12 cellular contexts compared by ENCODE assay signal in genomic region chr15:40420793-40421192, GRCh38. TPM values are rescaled to one million over a fixed set of nuclear protein-coding genes. Genes with fewer than 3 reads are reported as not detected.
DNase-seq lines count a peak whose midpoint lies in the region; ATAC-seq and TF ChIP-seq lines count a peak whose summit lies in the region.
"Had no signal": no experiment of that assay in that cellular context is flagged by ENCODE, and none has a peak within 500 bp of the region (broad histone marks: within the 10 kb centered on the region; RNA-seq: fewer than 3 reads in every experiment).

No MANE protein-coding gene starts in this region.

- H3K36me3 Mint-ChIP-seq in endothelial cell (ENCODE audit: low read depth, unreplicated experiment): peaks cover 3% of the 10 kb centered on the region

- WGBS in heart right ventricle, 2 donors: 40% methylated on average over 3 of the region's 3 CpGs
- WGBS in stomach, 5 donors: 15 to 33% (median 28%) methylated on average over 2 to 3 of the region's 3 CpGs

- no peak overlapping the region for H3K4me2 ChIP-seq in OCI-LY7 (ENCODE audit: low read length)

- intact Hi-C loops in OCI-LY7 (cut with micrococcal nuclease; ENCODE audit: unreplicated experiment): no loop called here
- intact Hi-C loops in heart right ventricle (cut with DNase I): loop anchor here (1.0 to 10.0 kb wide), 12 partner anchors 53 to 376 kb away; partner anchors contain the start of genes CCDC9B (in 3 of the 10), INAFM2 (in 2 of the 10) and ANKRD63 (in 1 of the 10)
- intact Hi-C loops in stomach (cut with DNase I; ENCODE audit: low total_unique reads): loop anchor here (5.0 kb wide), 1 partner anchor 138 kb away; the partner anchor contains the start of gene ANKRD63

- no peak overlapping the region for H3K27ac Mint-ChIP-seq in stimulated activated naive CD8-positive, alpha-beta T cell treated with anti-CD3 and anti-CD28 coated beads, Interleukin-15, amount 100 ng/mL, for 72 hours
- H3K27ac Mint-ChIP-seq in endothelial cell (ENCODE audit: unreplicated experiment): no peak overlapping the region

- CTCF ChIA-PET in OCI-LY7 (lab: Charles Lee; ENCODE audit: unreplicated experiment): no interaction called here

- no peak overlapping the region for H3K4me3 Mint-ChIP-seq in stimulated activated naive CD8-positive, alpha-beta T cell treated with anti-CD3 and anti-CD28 coated beads, Interleukin-15, amount 100 ng/mL, for 72 hours
- no peak overlapping the region for H3K4me3 Mint-ChIP-seq in endothelial cell (ENCODE audit: unreplicated experiment)
- H3K4me3 Mint-ChIP-seq: naive thymus-derived CD8-positive, alpha-beta T cell had no signal

- no peaks in the 10 kb centered on the region for H3K79me2 ChIP-seq in OCI-LY7 (ENCODE audit: insufficient read depth, low read depth, low read length)

- no peak for TF ChIP-seq POLR2A in stomach (IDR thresholded peaks at IDR 0.05)

- no peak overlapping the region for H2AFZ ChIP-seq in OCI-LY7 (ENCODE audit: low read length)

- BruUV-seq in OCI-LY7 (replicated peaks; lab: Mats Ljungman, UMichigan): TSS peak; percentile 63

- H3K4me1 Mint-ChIP-seq in stimulated activated naive CD8-positive, alpha-beta T cell treated with anti-CD3 and anti-CD28 coated beads, Interleukin-15, amount 100 ng/mL, for 72 hours: peaks cover 8% of the 10 kb centered on the region
- H3K4me1 Mint-ChIP-seq in endothelial cell (ENCODE audit: unreplicated experiment): peaks cover 6% of the 10 kb centered on the region

- TF ChIP-seq EP300 in stomach (IDR thresholded peaks at IDR 0.05): no peak

- no peak overlapping the region for H3K4me3 ChIP-seq in OCI-LY7 (ENCODE audit: low read depth, low read length, poor library complexity, severe bottlenecking)
- H3K4me3 ChIP-seq in heart right ventricle: no peak overlapping the region
- H3K4me3 ChIP-seq in stomach: no peak overlapping the region

- DNase-seq in NCI-H2107 treated with DMSO at 0.1 percent for 48 hours (lab: John Stamatoyannopoulos, UW; ENCODE audit: unreplicated experiment) (peak; percentile 7), NCI-H2107 (lab: John Stamatoyannopoulos, UW) (no peak), OCI-LY7 (ENCODE audit: low spot score) (no peak), heart right ventricle (no peak), stomach (peak; percentile 93), endothelial cell (ENCODE audit: low spot score) (no peak)
- DNase-seq in stimulated activated naive CD8-positive, alpha-beta T cell treated with anti-CD3 and anti-CD28 coated beads, Interleukin-15, amount 100 ng/mL, for 72 hours: no peak
- DNase-seq: ACHN; stimulated activated CD4-positive, alpha-beta T cell treated with anti-CD3 and anti-CD28 coated beads, Interleukin-1b, Interleukin-23, amount 100 ng/mL, for 48 hours had no signal

- POLR2A ChIA-PET in OCI-LY7 (lab: Charles Lee): no interaction called here

- no peaks in the 10 kb centered on the region for H3K27me3 ChIP-seq in heart right ventricle
- no peaks in the 10 kb centered on the region for H3K27me3 ChIP-seq in stomach
- H3K27me3 ChIP-seq: dorsolateral prefrontal cortex had no signal

- H3K4me1 ChIP-seq in OCI-LY7 (ENCODE audit: insufficient read depth, low read length, poor library complexity, severe bottlenecking): no peaks in the 10 kb centered on the region
- peaks cover 6 to 26% (median 23%) of the 10 kb centered on the region in 9 donors for H3K4me1 ChIP-seq in heart right ventricle
- peaks cover 20 to 28% (median 25%) of the 10 kb centered on the region in 4 donors for H3K4me1 ChIP-seq in stomach

- peak; percentile 21 to 53 (median 32) for ATAC-seq in heart right ventricle
- no peak for ATAC-seq in GM21515 (IDR thresholded peaks at IDR 0.05; ENCODE audit: unreplicated experiment)
- no peak for ATAC-seq in stimulated activated naive CD8-positive, alpha-beta T cell treated with anti-CD3 and anti-CD28 coated beads, Interleukin-15, amount 100 ng/mL, for 72 hours

- no peaks in the 10 kb centered on the region for H3K27me3 Mint-ChIP-seq in stimulated activated naive CD8-positive, alpha-beta T cell treated with anti-CD3 and anti-CD28 coated beads, Interleukin-15, amount 100 ng/mL, for 72 hours
- peaks cover 5% of the 10 kb centered on the region for H3K27me3 Mint-ChIP-seq in endothelial cell (ENCODE audit: unreplicated experiment)
- H3K27me3 Mint-ChIP-seq: naive thymus-derived CD8-positive, alpha-beta T cell had no signal

- H4K20me1 ChIP-seq in OCI-LY7 (ENCODE audit: insufficient read depth, low read length): no peaks in the 10 kb centered on the region

- H3K27ac ChIP-seq in OCI-LY7 (ENCODE audit: low read depth, low read length, poor library complexity, severe bottlenecking) (no peak overlapping the region), heart right ventricle (peak overlapping the region; percentile 52 to 82 (median 64)), stomach (peak overlapping the region; percentile 16 to 70 (median 59))

- TF ChIP-seq CTCF in OCI-LY7 (conservative IDR thresholded peaks at IDR 0.05; ENCODE audit: low read length) (no peak), heart right ventricle (IDR thresholded peaks at IDR 0.05) (no peak), stomach (IDR thresholded peaks at IDR 0.05) (peak in 1 of 7 experiments; percentile 7), endothelial cell (IDR thresholded peaks at IDR 0.05; ENCODE audit: unreplicated experiment) (no peak)

- no peaks in the 10 kb centered on the region for H3K9me3 ChIP-seq in OCI-LY7 (ENCODE audit: low read length)
- no peaks in the 10 kb centered on the region for H3K9me3 ChIP-seq in heart right ventricle
- H3K9me3 ChIP-seq in stomach: no peaks in the 10 kb centered on the region

- no peaks in the 10 kb centered on the region for H3K9me2 ChIP-seq in OCI-LY7 (ENCODE audit: insufficient read depth, low read length)

- H3K36me3 ChIP-seq in OCI-LY7 (ENCODE audit: insufficient read depth, low read length): peaks cover 3% of the 10 kb centered on the region; the same call in 1 of the 2 replicates
- peaks cover 0 to 38% (median 7%) of the 10 kb centered on the region in 9 donors for H3K36me3 ChIP-seq in heart right ventricle
- H3K36me3 ChIP-seq in stomach: peaks cover 9 to 35% (median 32%) of the 10 kb centered on the region in 4 donors

- no peaks in the 10 kb centered on the region for H3K9me3 Mint-ChIP-seq in stimulated activated naive CD8-positive, alpha-beta T cell treated with anti-CD3 and anti-CD28 coated beads, Interleukin-15, amount 100 ng/mL, for 72 hours
- no peaks in the 10 kb centered on the region for H3K9me3 Mint-ChIP-seq in endothelial cell (ENCODE audit: unreplicated experiment)
- H3K9me3 Mint-ChIP-seq: naive thymus-derived CD8-positive, alpha-beta T cell had no signal

RNA-seq across cellular contexts. Expression of gene IVD, which starts 15.2 kb away (rescaled TPM):
- total RNA-seq in OCI-LY7 (2014; rRNA removed; shearing (Covaris generic)): 16.4 and 20.6 TPM in 2 replicates
- total RNA-seq in OCI-LY7 (2022): 57.2 and 67.3 TPM in 2 replicates
- total RNA-seq in heart right ventricle: 100 to 1,000 TPM in 7 of 10 donors, 10 to 100 TPM in 3; 71.1 to 143 (median 109) TPM
- 10 to 100 TPM; 42.2 to 44.4 TPM for polyA plus RNA-seq in heart right ventricle
- total RNA-seq in stomach: 10 to 100 TPM; 40.9 to 78.1 (median 50.0) TPM
- polyA plus RNA-seq in stomach: 10 to 100 TPM; 26.7 to 45.1 (median 34.8) TPM
- 56.2 TPM for total RNA-seq in endothelial cell (ENCODE audit: unreplicated experiment)

RNA-seq across cellular contexts. Expression of gene BAHD1, which starts 20.0 kb away (rescaled TPM):
- 14.6 and 15.0 TPM in 2 replicates for total RNA-seq in OCI-LY7 (2014; rRNA removed; shearing (Covaris generic))
- total RNA-seq in OCI-LY7 (2022) (22.3 TPM in 2 replicates), heart right ventricle (10 to 100 TPM; 12.1 to 17.8 (median 16.0) TPM), stomach (10 to 100 TPM in 4 of 5 donors, 1 to 10 TPM in 1; 5.3 to 35.9 (median 16.7) TPM), endothelial cell (ENCODE audit: unreplicated experiment) (20.4 TPM)
- polyA plus RNA-seq in heart right ventricle (1 to 10 TPM; 8.9 to 9.7 TPM), stomach (1 to 10 TPM; 7.3 to 8.7 (median 7.5) TPM)

RNA-seq across cellular contexts. Expression of gene KNSTRN, which starts 38.3 kb away (rescaled TPM):
- total RNA-seq in OCI-LY7 (2014; rRNA removed; shearing (Covaris generic)): 71.3 and 89.6 TPM in 2 replicates
- total RNA-seq in OCI-LY7 (2022) (106 TPM in 2 replicates), heart right ventricle (10 to 100 TPM in 3 of 10 donors, 1 to 10 TPM in 7; 5.3 to 16.0 (median 8.3) TPM), stomach (10 to 100 TPM in 3 of 5 donors, 1 to 10 TPM in 2; 4.0 to 15.6 (median 10.7) TPM), endothelial cell (ENCODE audit: unreplicated experiment) (26.0 TPM)
- polyA plus RNA-seq in heart right ventricle (10 to 100 TPM in 1 of 2 donors, 1 to 10 TPM in 1; 8.2 to 13.1 TPM), stomach (10 to 100 TPM; 13.9 to 16.3 (median 16.0) TPM)

RNA-seq across cellular contexts. Expression of gene CHST14, which starts 50.0 kb away (rescaled TPM):
- total RNA-seq in OCI-LY7 (2014; rRNA removed; shearing (Covaris generic)): 5.6 and 7.3 TPM in 2 replicates
- 13.6 and 15.3 TPM in 2 replicates for total RNA-seq in OCI-LY7 (2022)
- 10 to 100 TPM in 2 of 10 donors, 1 to 10 TPM in 8; 5.7 to 11.5 (median 9.0) TPM for total RNA-seq in heart right ventricle
- 1 to 10 TPM; 5.3 to 8.8 TPM for polyA plus RNA-seq in heart right ventricle
- total RNA-seq in stomach: 10 to 100 TPM in 2 of 5 donors, 1 to 10 TPM in 3; 2.5 to 14.6 (median 5.4) TPM
- 1 to 10 TPM in 2 of 3 donors, under 1 TPM in 1; 0.92 to 7.4 (median 2.7) TPM for polyA plus RNA-seq in stomach
- total RNA-seq in endothelial cell (ENCODE audit: unreplicated experiment): 36.5 TPM

Comparison
In these comparisons a context has a peak if more than half of its experiments do, and no peak if none do; other contexts are left out.
1. DNase-seq: peak in NCI-H2107 treated with DMSO at 0.1 percent for 48 hours (single experiment) and stomach (single experiment); none in NCI-H2107 (single experiment), OCI-LY7 (single experiment), heart right ventricle (0 of 2), stimulated activated naive CD8-positive, alpha-beta T cell treated with anti-CD3 and anti-CD28 coated beads, Interleukin-15, amount 100 ng/mL, for 72 hours (0 of 2) and endothelial cell (single experiment).
2. ATAC-seq: peak in heart right ventricle (8 of 8); none in GM21515 (single experiment) and stimulated activated naive CD8-positive, alpha-beta T cell treated with anti-CD3 and anti-CD28 coated beads, Interleukin-15, amount 100 ng/mL, for 72 hours (single experiment).